ENCODE assay signal across 14 cellular contexts in genomic region chr1:109383087-109383779, GRCh38. TPM values are rescaled to one million over a fixed set of nuclear protein-coding genes. Genes with fewer than 3 reads are reported as not detected.
DNase-seq lines count a peak whose midpoint lies in the region; ATAC-seq lines count a peak whose summit lies in the region.
"Had no signal": no experiment of that assay in that cellular context is flagged by ENCODE, and none has a peak within 500 bp of the region (broad histone marks: within the 10 kb centered on the region; RNA-seq: fewer than 3 reads in every experiment).

No MANE protein-coding gene starts in this region.

- peak overlapping the region; percentile 24 to 38 for H3K18ac ChIP-seq in mesenchymal stem cell (ENCODE audit: low read depth in 1 of 2, low read length in 2 of 2)

- H2AK5ac ChIP-seq in mesenchymal stem cell (ENCODE audit: low read length, severe bottlenecking) = peak overlapping the region; percentile 98

- H3K27ac ChIP-seq in HUES48 (ENCODE audit: low read depth, low read length) = peak overlapping the region; percentile 85
- peak overlapping the region; percentile 88 for H3K27ac ChIP-seq in caudate nucleus (ENCODE audit: low read depth, low read length)
- H3K27ac ChIP-seq in mesenchymal stem cell (ENCODE audit: low read length, poor library complexity, severe bottlenecking) = peak overlapping the region; percentile 23
- peak overlapping the region; percentile 21 for H3K27ac ChIP-seq in substantia nigra (ENCODE audit: low read depth, low read length, poor library complexity, severe bottlenecking)

- peaks cover 22% of the 10 kb centered on the region for H3K4me1 ChIP-seq in HUES48 (ENCODE audit: control insufficient read depth, insufficient read depth, low read length)
- H3K4me1 ChIP-seq in mesenchymal stem cell (ENCODE audit: control insufficient read depth, insufficient read depth, low read depth, low read length) = peaks cover 3% of the 10 kb centered on the region

- H2BK5ac ChIP-seq in mesenchymal stem cell (ENCODE audit: low read depth, low read length, poor library complexity, severe bottlenecking) = peak overlapping the region; percentile 39

- no peak for ATAC-seq in HG02678 (IDR thresholded peaks at IDR 0.05; ENCODE audit: unreplicated experiment)
- ATAC-seq in HG02840 (IDR thresholded peaks at IDR 0.05; ENCODE audit: low FRiP score, unreplicated experiment) = no peak
- no peak for ATAC-seq in GM19397 (IDR thresholded peaks at IDR 0.05; ENCODE audit: unreplicated experiment)
- ATAC-seq: activated T-cell treated with anti-CD3 and anti-CD28 coated beads, Interleukin-2, amount 50 U/mL, for 4 hours had no signal

- H3K4me3 ChIP-seq in HUES48 (ENCODE audit: low read depth, low read length) (no peak overlapping the region), mesenchymal stem cell (ENCODE audit: insufficient read depth in 1 of 2, low read depth in 1 of 2, low read length in 2 of 2) (no peak overlapping the region)

- no peak overlapping the region for H3K14ac ChIP-seq in mesenchymal stem cell (ENCODE audit: low read length in 2 of 2)

- no peak overlapping the region for H2BK15ac ChIP-seq in mesenchymal stem cell (ENCODE audit: low read depth, poor library complexity, severe bottlenecking)

- H4K8ac ChIP-seq in mesenchymal stem cell (ENCODE audit: low read length) = peak overlapping the region; percentile 27

- no peaks in the 10 kb centered on the region for H3K27me3 ChIP-seq in HUES48 (ENCODE audit: control insufficient read depth, insufficient read depth, low read length)
- H3K27me3 ChIP-seq in mesenchymal stem cell (ENCODE audit: control insufficient read depth in 1 of 2, insufficient read depth in 1 of 2, low read length in 2 of 2) = no peaks in the 10 kb centered on the region

- H3K9ac ChIP-seq in HUES48 (ENCODE audit: low read depth, low read length) = peak overlapping the region; percentile 55; the same call in 1 of the 2 replicates
- H3K9ac ChIP-seq in mesenchymal stem cell (ENCODE audit: low read length) = no peak overlapping the region

- 100% methylated on average over 2 of the region's 2 CpGs for WGBS in mesenchymal stem cell

- H2BK120ac ChIP-seq in mesenchymal stem cell (ENCODE audit: low read depth, low read length) = no peak overlapping the region

- H2BK12ac ChIP-seq in mesenchymal stem cell (ENCODE audit: low read length in 2 of 2) = no peak overlapping the region

- H3K36me3 ChIP-seq in HUES48 (ENCODE audit: control insufficient read depth, insufficient read depth, low read length) (no peaks in the 10 kb centered on the region), mesenchymal stem cell (ENCODE audit: control insufficient read depth in 1 of 2, insufficient read depth in 2 of 2, low read depth in 1 of 2, low read length in 2 of 2) (no peaks in the 10 kb centered on the region)

- H3K4ac ChIP-seq in mesenchymal stem cell (ENCODE audit: low read depth in 1 of 2, low read length in 2 of 2) = no peak overlapping the region

- no peak overlapping the region for H2AFZ ChIP-seq in mesenchymal stem cell (ENCODE audit: low read depth, low read length)

- H3K9me3 ChIP-seq in HUES48 (ENCODE audit: control insufficient read depth, insufficient read depth, low read length) (no peaks in the 10 kb centered on the region), mesenchymal stem cell (ENCODE audit: control insufficient read depth, low read length) (peaks cover 3% of the 10 kb centered on the region)

- no peak overlapping the region for H3K4me2 ChIP-seq in mesenchymal stem cell (ENCODE audit: low read length, poor library complexity, severe bottlenecking)

- DNase-seq in caudate nucleus (lab: John Stamatoyannopoulos, UW) = no peak
- DNase-seq in mesenchymal stem cell = no peak
- DNase-seq in substantia nigra (lab: John Stamatoyannopoulos, UW) = no peak
- DNase-seq in cerebellum (ENCODE audit: low spot score) = no peak
- DNase-seq: activated CD4-positive, alpha-beta T cell treated with anti-CD3 and anti-CD28 coated beads for 1 hour; activated T-cell treated with anti-CD3 and anti-CD28 coated beads, Interleukin-2, amount 50 U/mL, for 4 hours; DMS79; effector memory CD4-positive, alpha-beta T cell; kidney glomerular epithelial cell; OCI-M1 had no signal

- H3K23ac ChIP-seq in mesenchymal stem cell (ENCODE audit: low read length in 2 of 2) = peak overlapping the region in 1 of 2 experiments; percentile 77

- no peak overlapping the region for H4K91ac ChIP-seq in mesenchymal stem cell (ENCODE audit: low read length)

- peaks cover 15% of the 10 kb centered on the region for H3K79me1 ChIP-seq in mesenchymal stem cell (replicated peaks; ENCODE audit: low read length, poor library complexity, severe bottlenecking)

RNA-seq across cellular contexts. Expression of gene SORT1, which starts 14.5 kb away (rescaled TPM):
- polyA plus RNA-seq in mesenchymal stem cell (2013, experiment 1 of 2) = 42.3 TPM
- polyA plus RNA-seq in mesenchymal stem cell (2013, experiment 2 of 2) = 43.1 TPM
- 64.7 TPM for total RNA-seq in cerebellum

RNA-seq across cellular contexts. Expression of gene PSMA5, which starts 43.0 kb away (rescaled TPM):
- polyA plus RNA-seq in mesenchymal stem cell (2013, experiment 1 of 2) = 80.5 TPM
- polyA plus RNA-seq in mesenchymal stem cell (2013, experiment 2 of 2) = 87.1 TPM
- 30.3 TPM for total RNA-seq in cerebellum

Comparison
In these comparisons a context has a peak if more than half of its experiments do, and no peak if none do; other contexts are left out.
1. H3K27ac ChIP-seq: peak in every context shown above with its lines; median percentile 88 in caudate nucleus; 85 in HUES48; 23 in mesenchymal stem cell; 21 in substantia nigra.